28 cellular contexts compared by ENCODE assay signal in the genomic region with DNA sequence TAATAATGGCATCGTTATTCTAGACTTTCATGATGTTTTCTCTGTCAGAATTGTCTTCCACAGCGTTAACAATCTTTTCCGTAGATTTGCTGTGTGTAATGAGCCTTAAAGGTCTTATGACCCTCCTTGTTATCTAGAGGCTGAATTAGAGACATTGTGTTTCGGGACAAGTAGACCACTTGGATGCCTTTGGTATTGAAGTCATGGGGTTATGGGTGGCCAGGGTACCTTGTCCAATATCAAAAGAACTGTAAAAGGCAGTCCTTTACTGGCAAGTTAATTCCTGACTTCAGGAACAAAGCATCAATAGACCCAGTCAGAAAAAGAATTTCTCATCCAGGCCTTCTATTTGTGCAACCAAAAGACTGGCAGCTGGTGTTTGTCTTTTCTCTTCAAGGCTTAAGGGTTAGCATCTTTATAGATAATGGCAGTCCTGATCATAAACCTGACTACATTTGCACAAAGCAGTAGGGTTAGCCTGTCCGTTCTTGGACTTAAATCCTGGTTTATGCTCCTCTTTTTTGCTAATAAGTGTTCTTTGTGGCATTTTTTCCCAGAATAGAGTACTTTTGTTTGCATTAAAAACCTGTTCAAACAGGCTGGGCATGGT. TPM values are rescaled to one million over a fixed set of nuclear protein-coding genes. Genes with fewer than 3 reads are reported as not detected.
DNase-seq lines count a peak whose midpoint lies in the region; ATAC-seq and TF ChIP-seq lines count a peak whose summit lies in the region.
"Had no signal": no experiment of that assay in that cellular context is flagged by ENCODE, and none has a peak within 500 bp of the region (broad histone marks: within the 10 kb centered on the region; RNA-seq: fewer than 3 reads in every experiment).

No MANE protein-coding gene starts in this region.

- no peak overlapping the region for H3K4me3 Mint-ChIP-seq in natural killer cell
- H3K4me3 Mint-ChIP-seq in natural killer cell treated with Interleukin-12 subunit alpha and Interleukin-12 subunit beta and Interleukin-15 and Interleukin-18, amount 100 ng/mL, for 72 hours = no peak overlapping the region
- H3K4me3 Mint-ChIP-seq: activated CD4-positive, alpha-beta T cell treated with anti-CD3 and anti-CD28 coated beads for 36 hours; activated naive CD8-positive, alpha-beta T cell treated with anti-CD3 and anti-CD28 coated beads, Interleukin-2, amount 10 ng/mL, durations not matched to agents 7 days and 5 days had no signal

- no peaks in the 10 kb centered on the region for H3K9me3 Mint-ChIP-seq in natural killer cell
- no peaks in the 10 kb centered on the region for H3K9me3 Mint-ChIP-seq in natural killer cell treated with Interleukin-12 subunit alpha and Interleukin-12 subunit beta and Interleukin-15 and Interleukin-18, amount 100 ng/mL, for 72 hours
- H3K9me3 Mint-ChIP-seq: activated naive CD8-positive, alpha-beta T cell treated with anti-CD3 and anti-CD28 coated beads, Interleukin-2, amount 10 ng/mL, durations not matched to agents 7 days and 5 days had no signal

- H3K4me1 Mint-ChIP-seq in natural killer cell = peaks cover 0 to 8% of the 10 kb centered on the region in 2 donors
- no peaks in the 10 kb centered on the region for H3K4me1 Mint-ChIP-seq in natural killer cell treated with Interleukin-12 subunit alpha and Interleukin-12 subunit beta and Interleukin-15 and Interleukin-18, amount 100 ng/mL, for 72 hours (ENCODE audit: low read depth in 2 of 2)
- H3K4me1 Mint-ChIP-seq: activated naive CD8-positive, alpha-beta T cell treated with anti-CD3 and anti-CD28 coated beads, Interleukin-2, amount 10 ng/mL, durations not matched to agents 7 days and 5 days had no signal

- no peaks in the 10 kb centered on the region for H3K27me3 Mint-ChIP-seq in natural killer cell (ENCODE audit: low read depth in 2 of 2)
- no peaks in the 10 kb centered on the region for H3K27me3 Mint-ChIP-seq in natural killer cell treated with Interleukin-12 subunit alpha and Interleukin-12 subunit beta and Interleukin-15 and Interleukin-18, amount 100 ng/mL, for 72 hours
- H3K27me3 Mint-ChIP-seq: activated CD4-positive, alpha-beta T cell treated with anti-CD3 and anti-CD28 coated beads for 36 hours; activated naive CD8-positive, alpha-beta T cell treated with anti-CD3 and anti-CD28 coated beads, Interleukin-2, amount 10 ng/mL, durations not matched to agents 7 days and 5 days had no signal

- DNase-seq in natural killer cell (no peak), medulla oblongata (ENCODE audit: extremely low spot score) (peak; percentile 16), middle frontal gyrus (ENCODE audit: extremely low spot score, low spot score) (no peak), SW480 (ENCODE audit: low spot score) (no peak)
- DNase-seq in natural killer cell treated with Interleukin-12 subunit alpha and Interleukin-12 subunit beta and Interleukin-15 and Interleukin-18, amount 100 ng/mL, for 72 hours (ENCODE audit: low spot score) = no peak
- no peak for DNase-seq in stimulated activated CD8-positive, alpha-beta memory T cell treated with anti-CD3 and anti-CD28 coated beads, Interleukin-4, amount 100 ng/mL, for 48 hours
- DNase-seq: activated CD4-positive, alpha-beta T cell treated with anti-CD3 and anti-CD28 coated beads for 36 hours; activated effector memory CD4-positive, alpha-beta T cell treated with anti-CD3 and anti-CD28 coated beads, Interleukin-2, amount 50 U/mL, for 16 hours; activated naive CD8-positive, alpha-beta T cell treated with anti-CD3 and anti-CD28 coated beads, Interleukin-2, amount 10 ng/mL, durations not matched to agents 7 days and 5 days; activated T-cell treated with anti-CD3 and anti-CD28 coated beads for 4 hours; aorta; colonic mucosa; DMS79 treated with DMSO at 0.1 percent for 48 hours; effector memory CD4-positive, alpha-beta T cell; erythroblast; GDM1; glutamatergic neuron; left lung; NCI-H146; NCI-H524 treated with DMSO at 0.1 percent for 48 hours; nucleus accumbens; Right ventricle myocardium superior; tibial artery had no signal

- peaks cover 9% of the 10 kb centered on the region for H3K36me3 Mint-ChIP-seq in natural killer cell
- peaks cover 17% of the 10 kb centered on the region for H3K36me3 Mint-ChIP-seq in natural killer cell treated with Interleukin-12 subunit alpha and Interleukin-12 subunit beta and Interleukin-15 and Interleukin-18, amount 100 ng/mL, for 72 hours

- H3K27ac Mint-ChIP-seq in natural killer cell = peak overlapping the region; percentile 23 to 25
- no peak overlapping the region for H3K27ac Mint-ChIP-seq in natural killer cell treated with Interleukin-12 subunit alpha and Interleukin-12 subunit beta and Interleukin-15 and Interleukin-18, amount 100 ng/mL, for 72 hours
- H3K27ac Mint-ChIP-seq: activated naive CD8-positive, alpha-beta T cell treated with anti-CD3 and anti-CD28 coated beads, Interleukin-2, amount 10 ng/mL, durations not matched to agents 7 days and 5 days had no signal

- peak overlapping the region; percentile 84 for H3K27ac ChIP-seq in VCaP
- H3K27ac ChIP-seq: BLaER1, colonic mucosa, left lung, prostate gland, tibial artery, vagina had no signal

- intact Hi-C loops in natural killer cell (cut with micrococcal nuclease) = no loop called here

- no peak for TF ChIP-seq CTCF in natural killer cell (IDR thresholded peaks at IDR 0.05)
- TF ChIP-seq CTCF in VCaP (conservative IDR thresholded peaks at IDR 0.05) = no peak

- no peak for ATAC-seq in natural killer cell
- ATAC-seq in natural killer cell treated with Interleukin-12 subunit alpha and Interleukin-12 subunit beta and Interleukin-15 and Interleukin-18, amount 100 ng/mL, for 72 hours = no peak
- ATAC-seq: activated CD4-positive, alpha-beta T cell treated with anti-CD3 and anti-CD28 coated beads for 36 hours; left lung; sciatic nerve had no signal

RNA-seq across cellular contexts. Expression of a gene that starts 30.0 kb away (rescaled TPM):
- total RNA-seq in natural killer cell = 1 to 10 TPM; 7.6 to 7.9 (median 7.7) TPM
- total RNA-seq in natural killer cell treated with Interleukin-12 subunit alpha and Interleukin-12 subunit beta and Interleukin-15 and Interleukin-18, amount 100 ng/mL, for 72 hours = 10 to 100 TPM; 20.2 to 38.0 TPM

RNA-seq across cellular contexts. Expression of a gene that starts 35.2 kb away (rescaled TPM):
- total RNA-seq in natural killer cell = 10 to 100 TPM; 59.7 to 74.1 (median 64.8) TPM
- 10 to 100 TPM; 26.8 to 28.7 TPM for total RNA-seq in natural killer cell treated with Interleukin-12 subunit alpha and Interleukin-12 subunit beta and Interleukin-15 and Interleukin-18, amount 100 ng/mL, for 72 hours

Comparison
In these comparisons a context has a peak if more than half of its experiments do, and no peak if none do; other contexts are left out.
1. H3K27ac Mint-ChIP-seq: peak in natural killer cell (2 of 2); none in natural killer cell treated with Interleukin-12 subunit alpha and Interleukin-12 subunit beta and Interleukin-15 and Interleukin-18, amount 100 ng/mL, for 72 hours (0 of 2).